ENCODE assay signal across 8 cellular contexts in the genomic region with DNA sequence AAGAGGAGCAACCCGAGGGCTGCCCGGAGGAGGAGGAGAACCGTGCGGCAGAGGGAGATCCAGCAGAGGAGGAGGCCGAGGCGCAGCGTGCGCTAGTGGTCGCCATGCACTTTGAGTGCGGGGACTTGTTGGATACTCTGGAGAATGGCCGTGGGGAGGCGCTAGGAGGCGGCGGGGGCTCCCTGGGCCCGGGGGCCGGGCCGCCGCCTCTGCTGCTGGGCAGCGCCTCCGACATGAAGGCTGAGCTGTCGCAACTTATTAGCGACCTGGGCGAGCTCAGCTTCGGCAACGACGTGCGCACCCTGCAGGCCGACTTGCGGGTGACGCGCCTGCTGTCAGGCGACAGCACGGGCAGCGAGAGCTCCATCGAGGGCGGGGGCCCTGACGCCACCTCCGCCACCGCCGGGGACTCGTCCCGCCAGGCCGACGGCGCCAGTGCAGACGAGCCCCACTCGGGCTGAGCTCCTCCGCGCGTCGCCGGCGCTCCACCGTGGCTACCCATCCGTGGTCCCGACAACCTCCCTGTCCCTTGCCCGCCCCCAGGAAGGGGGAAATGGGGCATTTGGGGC. TPM values are rescaled to one million over a fixed set of nuclear protein-coding genes. Genes with fewer than 3 reads are reported as not detected.
DNase-seq lines count a peak whose midpoint lies in the region; ATAC-seq and TF ChIP-seq lines count a peak whose summit lies in the region.

No MANE protein-coding gene starts in this region.

- H3K27me3 ChIP-seq in Loucy (ENCODE audit: insufficient read depth, low read length, poor library complexity, severe bottlenecking), result no peaks in the 10 kb centered on the region
- H3K27me3 ChIP-seq in colonic mucosa, result no peaks in the 10 kb centered on the region
- peaks cover 0 to 11% of the 10 kb centered on the region in 2 donors for H3K27me3 ChIP-seq in right lobe of liver

- DNase-seq in AG08395 (ENCODE audit: low spot score) (peak; percentile 53), colonic mucosa (peak; percentile 83), right lobe of liver (peak; percentile 75 to 80 (median 80)), NCI-H2081 (lab: John Stamatoyannopoulos, UW) (no peak)
- DNase-seq in activated CD4-positive, alpha-beta T cell treated with anti-CD3 and anti-CD28 coated beads for 1 hour, result peak; percentile 76
- DNase-seq in stimulated activated CD4-positive, alpha-beta T cell treated with anti-CD3 and anti-CD28 coated beads, TNF-alpha, amount 100 ng/mL, for 4 hours (ENCODE audit: low read depth in 3 of 3), result peak; percentile 54 to 75 (median 63)

- WGBS in right lobe of liver (ENCODE audit: insufficient coverage, low coverage, low lambda C conversion rate, missing lambda C conversion rate), result 0% methylated on average over 15 of the region's 57 CpGs

- H3K4me3 ChIP-seq in Loucy (ENCODE audit: low read length, poor library complexity, severe bottlenecking) (no peak overlapping the region), colonic mucosa (peak overlapping the region; percentile 82), right lobe of liver (peak overlapping the region; percentile 55 to 61 (median 59))

- H3K4me2 ChIP-seq in Loucy (ENCODE audit: low read depth, low read length, poor library complexity, severe bottlenecking), result peak overlapping the region; percentile 47

- TF ChIP-seq POLR2A in GM19193 (IDR thresholded peaks at IDR 0.05; ENCODE audit: extremely low read depth, insufficient read depth, insufficient read length), result peak; percentile 54
- peak; percentile 34 for TF ChIP-seq POLR2A in right lobe of liver (IDR thresholded peaks at IDR 0.05)

- no peaks in the 10 kb centered on the region for H3K79me2 ChIP-seq in Loucy (ENCODE audit: insufficient read depth, low read length)

- H4K20me1 ChIP-seq in Loucy (ENCODE audit: insufficient read depth, low read length, poor library complexity, severe bottlenecking), result no peaks in the 10 kb centered on the region

- intact Hi-C loops in colonic mucosa (cut with DNase I), result loop anchor here (5.0 kb wide), 1 partner anchor 420 kb away; no protein-coding TSS in a partner anchor
- intact Hi-C loops in right lobe of liver (cut with DNase I), result no loop called here

- H2AFZ ChIP-seq in Loucy (ENCODE audit: low read length), result no peak overlapping the region

- H3K9me2 ChIP-seq in Loucy (replicated peaks; ENCODE audit: low read depth, low read length), result no peaks in the 10 kb centered on the region

- H3K4me1 ChIP-seq in Loucy (ENCODE audit: insufficient read depth, low read length, poor library complexity, severe bottlenecking), result peaks cover 45% of the 10 kb centered on the region
- peaks cover 14% of the 10 kb centered on the region for H3K4me1 ChIP-seq in colonic mucosa
- H3K4me1 ChIP-seq in right lobe of liver, result peaks cover 0 to 32% (median 3%) of the 10 kb centered on the region in 4 donors

- no peaks in the 10 kb centered on the region for H3K36me3 ChIP-seq in Loucy (ENCODE audit: insufficient read depth, low read length)
- H3K36me3 ChIP-seq in colonic mucosa, result no peaks in the 10 kb centered on the region
- H3K36me3 ChIP-seq in right lobe of liver, result no peaks in the 10 kb centered on the region

- H3K9me3 ChIP-seq in Loucy (ENCODE audit: insufficient read depth, low read depth, low read length), result no peaks in the 10 kb centered on the region
- no peaks in the 10 kb centered on the region for H3K9me3 ChIP-seq in colonic mucosa
- no peaks in the 10 kb centered on the region for H3K9me3 ChIP-seq in right lobe of liver

- TF ChIP-seq CTCF in Loucy (conservative IDR thresholded peaks at IDR 0.05; ENCODE audit: low read length) (no peak), colonic mucosa (IDR thresholded peaks at IDR 0.05) (no peak), right lobe of liver (IDR thresholded peaks at IDR 0.05) (peak; percentile 27 to 59 (median 53))

- H3K27ac ChIP-seq in colonic mucosa (peak overlapping the region; percentile 51), right lobe of liver (peak overlapping the region; percentile 39 to 49 (median 47))

- peak; percentile 47 to 78 (median 66) for ATAC-seq in right lobe of liver

- H3K9ac ChIP-seq in Loucy (ENCODE audit: low read depth, low read length, poor library complexity, severe bottlenecking) (no peak overlapping the region), colonic mucosa (ENCODE audit: low read depth in 2 of 2, low read length in 2 of 2) (peak overlapping the region; percentile 64 to 84)

- no peaks in the 10 kb centered on the region for H3F3A ChIP-seq in Loucy (ENCODE audit: low read depth)

RNA-seq across cellular contexts. Expression of gene FAM43A, which starts 2.0 kb away (rescaled TPM):
- total RNA-seq in colonic mucosa (10 to 100 TPM in 1 of 2 donors, 1 to 10 TPM in 1; 7.2 to 10.2 TPM), right lobe of liver (1 to 10 TPM; 1.0 to 8.4 (median 5.3) TPM)

RNA-seq across cellular contexts. Expression of gene LSG1, which starts 15.7 kb away (rescaled TPM):
- 10 to 100 TPM; 19.0 to 34.8 TPM for total RNA-seq in colonic mucosa
- total RNA-seq in right lobe of liver, result 10 to 100 TPM; 13.7 to 23.2 (median 18.0) TPM

RNA-seq across cellular contexts. Expression of gene TMEM44, which starts 54.5 kb away (rescaled TPM):
- total RNA-seq in colonic mucosa (10 to 100 TPM; 40.1 to 43.2 TPM), right lobe of liver (1 to 10 TPM; 2.2 to 6.8 (median 4.2) TPM)

Comparison
In these comparisons a context has a peak if more than half of its experiments do, and no peak if none do; other contexts are left out.
1. DNase-seq: peak in AG08395 (single experiment), activated CD4-positive, alpha-beta T cell treated with anti-CD3 and anti-CD28 coated beads for 1 hour (single experiment), colonic mucosa (single experiment), right lobe of liver (3 of 3) and stimulated activated CD4-positive, alpha-beta T cell treated with anti-CD3 and anti-CD28 coated beads, TNF-alpha, amount 100 ng/mL, for 4 hours (3 of 3); none in NCI-H2081 (0 of 2).
2. CTCF ChIP-seq: peak in right lobe of liver (4 of 4); none in Loucy (single experiment) and colonic mucosa (single experiment).
3. RNA of gene TMEM44, which starts 54.5 kb away (total RNA-seq): 40.1 to 43.2 TPM in colonic mucosa; 2.2 to 6.8 TPM in right lobe of liver; every median in the first group is over 4 times any median in the second.